In the genomic region with DNA sequence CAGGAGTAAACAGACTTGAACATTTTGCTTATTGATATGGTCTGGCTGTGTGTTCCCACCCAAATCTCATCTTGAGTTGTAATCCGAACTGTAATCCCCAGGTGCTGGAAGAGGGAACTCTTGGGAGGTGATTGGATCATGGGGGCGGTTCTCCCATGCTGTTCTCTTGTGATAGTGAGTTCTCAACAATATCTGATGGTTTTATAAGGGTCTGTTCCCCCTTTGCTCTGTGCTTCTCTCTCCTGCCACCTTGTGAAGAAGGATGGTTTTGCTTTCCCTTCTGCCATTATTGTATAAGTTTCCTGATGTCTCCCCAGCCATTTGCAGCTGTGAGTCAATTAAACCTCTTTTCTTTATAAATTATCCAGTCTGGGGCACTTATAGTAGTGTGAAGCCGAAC, we compare ENCODE assay signal across 8 cellular contexts. TPM values are rescaled to one million over a fixed set of nuclear protein-coding genes. Genes with fewer than 3 reads are reported as not detected.
DNase-seq lines count a peak whose midpoint lies in the region; ATAC-seq and TF ChIP-seq lines count a peak whose summit lies in the region.

No MANE protein-coding gene starts in this region.

- no peak overlapping the region for H3K4me3 Mint-ChIP-seq in WTC11

- H3K36me3 Mint-ChIP-seq in WTC11, result no peaks in the 10 kb centered on the region

- H3K9me3 Mint-ChIP-seq in WTC11, result no peaks in the 10 kb centered on the region

- intact Hi-C loops in left colon (cut with DNase I, micrococcal nuclease), result no loop called here

- ATAC-seq in WTC11, result peak; percentile 91
- peak; percentile 46 for ATAC-seq in left colon
- ATAC-seq in GM21423 (IDR thresholded peaks at IDR 0.05; ENCODE audit: unreplicated experiment), result no peak
- ATAC-seq in GM21576 (IDR thresholded peaks at IDR 0.05; ENCODE audit: unreplicated experiment), result no peak
- no peak for ATAC-seq in GM18517 (IDR thresholded peaks at IDR 0.05; ENCODE audit: unreplicated experiment)

- H3K27me3 Mint-ChIP-seq in WTC11 (ENCODE audit: low read depth), result no peaks in the 10 kb centered on the region

- CTCF ChIA-PET in WTC11 (lab: Charles Lee), result interaction anchor here (0.7 to 2.3 kb wide), 13 partner anchors 11 to 484 kb away, joined by 3 to 16 read pairs (median 4); no protein-coding TSS in a partner anchor

- peaks cover 25% of the 10 kb centered on the region for H3K4me1 Mint-ChIP-seq in WTC11

- DNase-seq in NCI-H345 (lab: John Stamatoyannopoulos, UW) (peak; percentile 1), NCI-H345 treated with DMSO at 0.1 percent for 48 hours (lab: John Stamatoyannopoulos, UW; ENCODE audit: unreplicated experiment) (no peak), NCI-H146 (lab: John Stamatoyannopoulos, UW) (peak; percentile 72), WTC11 (ENCODE audit: low spot score) (no peak), left colon (no peak)

- H3K27ac Mint-ChIP-seq in WTC11, result no peak overlapping the region

- no peak for TF ChIP-seq CTCF in WTC11 (IDR thresholded peaks at IDR 0.05)

- POLR2A ChIA-PET in WTC11 (lab: Charles Lee), result no interaction called here

TF ChIP-seq in WTC11, 78 proteins besides CTCF, POLR2A, EP300 and RAD21:
- TF ChIP-seq SP1 (CRISPR knock-in tag; conservative IDR thresholded peaks at IDR 0.05) (no peak), ZNF425 (CRISPR knock-in tag; conservative IDR thresholded peaks at IDR 0.05) (no peak), ZMAT4 (CRISPR knock-in tag; IDR thresholded peaks at IDR 0.05) (0 out of 2 replicates have a peak, but pooled peaks have one; percentile 10), ZNF512 (CRISPR knock-in tag; IDR thresholded peaks at IDR 0.05; ENCODE audit: borderline replicate concordance) (no peak), CBFB (CRISPR knock-in tag; IDR thresholded peaks at IDR 0.05; ENCODE audit: low read depth) (no peak)
TF ChIP-seq in WTC11: peak in this region for 1.

RNA-seq across cellular contexts. Expression of gene MYLIP, which starts 40.0 kb away (rescaled TPM):
- total RNA-seq in WTC11 (2021), result 43.4 to 50.0 TPM (median 44.5 TPM) in 3 replicates
- 10 to 100 TPM; 17.2 to 38.6 TPM for total RNA-seq in left colon

Comparison
In these comparisons a context has a peak if more than half of its experiments do, and no peak if none do; other contexts are left out.
1. DNase-seq: peak in NCI-H345 (single experiment) and NCI-H146 (single experiment); none in NCI-H345 treated with DMSO at 0.1 percent for 48 hours (single experiment), WTC11 (single experiment) and left colon (0 of 2).
2. ATAC-seq: peak in WTC11 (single experiment) and left colon (single experiment); none in GM21423 (single experiment), GM21576 (single experiment) and GM18517 (single experiment).